Comparison of ENCODE assay signal across 1 cellular context in genomic region chrX:46992070-46992469, GRCh38.
TF ChIP-seq lines count a peak whose summit lies in the region.

No MANE protein-coding gene starts in this region.

TF ChIP-seq in H1, 55 proteins besides CTCF, POLR2A, EP300 and RAD21 (continued from another document):
- no peak for TF ChIP-seq CTBP2 (IDR thresholded peaks at IDR 0.05; ENCODE audit: borderline replicate concordance, insufficient read depth, insufficient read length, low read length)
- TF ChIP-seq SIX5 (IDR thresholded peaks at IDR 0.05; ENCODE audit: low read depth, low read length), result no peak
- no peak for TF ChIP-seq GABPA (IDR thresholded peaks at IDR 0.05; ENCODE audit: borderline replicate concordance, insufficient read depth, low read length)
- TF ChIP-seq, protein P1, sequence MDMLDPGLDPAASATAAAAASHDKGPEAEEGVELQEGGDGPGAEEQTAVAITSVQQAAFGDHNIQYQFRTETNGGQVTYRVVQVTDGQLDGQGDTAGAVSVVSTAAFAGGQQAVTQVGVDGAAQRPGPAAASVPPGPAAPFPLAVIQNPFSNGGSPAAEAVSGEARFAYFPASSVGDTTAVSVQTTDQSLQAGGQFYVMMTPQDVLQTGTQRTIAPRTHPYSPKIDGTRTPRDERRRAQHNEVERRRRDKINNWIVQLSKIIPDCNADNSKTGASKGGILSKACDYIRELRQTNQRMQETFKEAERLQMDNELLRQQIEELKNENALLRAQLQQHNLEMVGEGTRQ (IDR thresholded peaks at IDR 0.05; ENCODE audit: low read length), result no peak
- TF ChIP-seq SRF (IDR thresholded peaks at IDR 0.05; ENCODE audit: low read depth, low read length), result no peak
- no peak for TF ChIP-seq SP2 (IDR thresholded peaks at IDR 0.05; ENCODE audit: low read length)
TF ChIP-seq in H1: peak in this region for 0.
